ENCODE assay signal across 1 cellular context in genomic region chr3:72143322-72143721, GRCh38.
TF ChIP-seq lines count a peak whose summit lies in the region.

No MANE protein-coding gene starts in this region.

TF ChIP-seq in K562, 482 proteins besides CTCF, POLR2A, EP300 and RAD21 (continued from another document and continues in another):
- no peak for TF ChIP-seq CREB3L1 (IDR thresholded peaks at IDR 0.05; ENCODE audit: borderline replicate concordance, low read depth)
- TF ChIP-seq HEY1 (CRISPR knock-in tag; IDR thresholded peaks at IDR 0.05; ENCODE audit: borderline replicate concordance): no peak
- TF ChIP-seq, protein P1, sequence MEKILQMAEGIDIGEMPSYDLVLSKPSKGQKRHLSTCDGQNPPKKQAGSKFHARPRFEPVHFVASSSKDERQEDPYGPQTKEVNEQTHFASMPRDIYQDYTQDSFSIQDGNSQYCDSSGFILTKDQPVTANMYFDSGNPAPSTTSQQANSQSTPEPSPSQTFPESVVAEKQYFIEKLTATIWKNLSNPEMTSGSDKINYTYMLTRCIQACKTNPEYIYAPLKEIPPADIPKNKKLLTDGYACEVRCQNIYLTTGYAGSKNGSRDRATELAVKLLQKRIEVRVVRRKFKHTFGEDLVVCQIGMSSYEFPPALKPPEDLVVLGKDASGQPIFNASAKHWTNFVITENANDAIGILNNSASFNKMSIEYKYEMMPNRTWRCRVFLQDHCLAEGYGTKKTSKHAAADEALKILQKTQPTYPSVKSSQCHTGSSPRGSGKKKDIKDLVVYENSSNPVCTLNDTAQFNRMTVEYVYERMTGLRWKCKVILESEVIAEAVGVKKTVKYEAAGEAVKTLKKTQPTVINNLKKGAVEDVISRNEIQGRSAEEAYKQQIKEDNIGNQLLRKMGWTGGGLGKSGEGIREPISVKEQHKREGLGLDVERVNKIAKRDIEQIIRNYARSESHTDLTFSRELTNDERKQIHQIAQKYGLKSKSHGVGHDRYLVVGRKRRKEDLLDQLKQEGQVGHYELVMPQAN (IDR thresholded peaks at IDR 0.05; ENCODE audit: borderline replicate concordance): no peak
- TF ChIP-seq ZNF717 (CRISPR knock-in tag; IDR thresholded peaks at IDR 0.05): no peak
- no peak for TF ChIP-seq JUNB (CRISPR knock-in tag; conservative IDR thresholded peaks at IDR 0.05)
- TF ChIP-seq NELFE (IDR thresholded peaks at IDR 0.05; ENCODE audit: insufficient read depth, insufficient read length): no peak
- TF ChIP-seq ATF7 (IDR thresholded peaks at IDR 0.05): peak; percentile 28; the same call in 1 of the 2 replicates
- no peak for TF ChIP-seq USF1 (CRISPR knock-in tag; IDR thresholded peaks at IDR 0.05)
- TF ChIP-seq HNRNPLL (IDR thresholded peaks at IDR 0.05; ENCODE audit: low read depth, low read length, poor library complexity, severe bottlenecking): no peak
- no peak for TF ChIP-seq SAP30 (IDR thresholded peaks at IDR 0.05; ENCODE audit: borderline replicate concordance, insufficient read depth, low read depth, low read length, poor library complexity, severe bottlenecking)
- TF ChIP-seq, protein P2, sequence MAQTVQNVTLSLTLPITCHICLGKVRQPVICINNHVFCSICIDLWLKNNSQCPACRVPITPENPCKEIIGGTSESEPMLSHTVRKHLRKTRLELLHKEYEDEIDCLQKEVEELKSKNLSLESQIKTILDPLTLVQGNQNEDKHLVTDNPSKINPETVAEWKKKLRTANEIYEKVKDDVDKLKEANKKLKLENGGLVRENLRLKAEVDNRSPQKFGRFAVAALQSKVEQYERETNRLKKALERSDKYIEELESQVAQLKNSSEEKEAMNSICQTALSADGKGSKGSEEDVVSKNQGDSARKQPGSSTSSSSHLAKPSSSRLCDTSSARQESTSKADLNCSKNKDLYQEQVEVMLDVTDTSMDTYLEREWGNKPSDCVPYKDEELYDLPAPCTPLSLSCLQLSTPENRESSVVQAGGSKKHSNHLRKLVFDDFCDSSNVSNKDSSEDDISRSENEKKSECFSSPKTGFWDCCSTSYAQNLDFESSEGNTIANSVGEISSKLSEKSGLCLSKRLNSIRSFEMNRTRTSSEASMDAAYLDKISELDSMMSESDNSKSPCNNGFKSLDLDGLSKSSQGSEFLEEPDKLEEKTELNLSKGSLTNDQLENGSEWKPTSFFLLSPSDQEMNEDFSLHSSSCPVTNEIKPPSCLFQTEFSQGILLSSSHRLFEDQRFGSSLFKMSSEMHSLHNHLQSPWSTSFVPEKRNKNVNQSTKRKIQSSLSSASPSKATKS (CRISPR knock-in tag; IDR thresholded peaks at IDR 0.05): no peak
- TF ChIP-seq TAF9B (IDR thresholded peaks at IDR 0.05; ENCODE audit: partially characterized antibody): peak; percentile 40
- TF ChIP-seq, protein P3, sequence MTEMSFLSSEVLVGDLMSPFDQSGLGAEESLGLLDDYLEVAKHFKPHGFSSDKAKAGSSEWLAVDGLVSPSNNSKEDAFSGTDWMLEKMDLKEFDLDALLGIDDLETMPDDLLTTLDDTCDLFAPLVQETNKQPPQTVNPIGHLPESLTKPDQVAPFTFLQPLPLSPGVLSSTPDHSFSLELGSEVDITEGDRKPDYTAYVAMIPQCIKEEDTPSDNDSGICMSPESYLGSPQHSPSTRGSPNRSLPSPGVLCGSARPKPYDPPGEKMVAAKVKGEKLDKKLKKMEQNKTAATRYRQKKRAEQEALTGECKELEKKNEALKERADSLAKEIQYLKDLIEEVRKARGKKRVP (CRISPR knock-in tag; IDR thresholded peaks at IDR 0.05): 0 out of 2 replicates have a peak, but pooled peaks have one; percentile 16
- TF ChIP-seq, protein P4, sequence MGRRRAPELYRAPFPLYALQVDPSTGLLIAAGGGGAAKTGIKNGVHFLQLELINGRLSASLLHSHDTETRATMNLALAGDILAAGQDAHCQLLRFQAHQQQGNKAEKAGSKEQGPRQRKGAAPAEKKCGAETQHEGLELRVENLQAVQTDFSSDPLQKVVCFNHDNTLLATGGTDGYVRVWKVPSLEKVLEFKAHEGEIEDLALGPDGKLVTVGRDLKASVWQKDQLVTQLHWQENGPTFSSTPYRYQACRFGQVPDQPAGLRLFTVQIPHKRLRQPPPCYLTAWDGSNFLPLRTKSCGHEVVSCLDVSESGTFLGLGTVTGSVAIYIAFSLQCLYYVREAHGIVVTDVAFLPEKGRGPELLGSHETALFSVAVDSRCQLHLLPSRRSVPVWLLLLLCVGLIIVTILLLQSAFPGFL (CRISPR knock-in tag; IDR thresholded peaks at IDR 0.05): no peak
- no peak for TF ChIP-seq MITF (IDR thresholded peaks at IDR 0.05)
- TF ChIP-seq RAD51 (IDR thresholded peaks at IDR 0.05; ENCODE audit: borderline replicate concordance, low read depth): no peak
- TF ChIP-seq SMARCE1 (IDR thresholded peaks at IDR 0.05): 0 out of 2 replicates have a peak, but pooled peaks have one; percentile 33
- TF ChIP-seq CBFB (CRISPR knock-in tag; IDR thresholded peaks at IDR 0.05): no peak
- TF ChIP-seq ZNF316 (IDR thresholded peaks at IDR 0.05): peak; percentile 87
- no peak for TF ChIP-seq STAT6 (CRISPR knock-in tag; IDR thresholded peaks at IDR 0.05)
- TF ChIP-seq, protein P5, sequence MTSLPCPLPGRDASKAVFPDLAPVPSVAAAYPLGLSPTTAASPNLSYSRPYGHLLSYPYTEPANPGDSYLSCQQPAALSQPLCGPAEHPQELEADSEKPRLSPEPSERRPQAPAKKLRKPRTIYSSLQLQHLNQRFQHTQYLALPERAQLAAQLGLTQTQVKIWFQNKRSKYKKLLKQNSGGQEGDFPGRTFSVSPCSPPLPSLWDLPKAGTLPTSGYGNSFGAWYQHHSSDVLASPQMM (CRISPR knock-in tag; IDR thresholded peaks at IDR 0.05): no peak
- TF ChIP-seq, protein P6, sequence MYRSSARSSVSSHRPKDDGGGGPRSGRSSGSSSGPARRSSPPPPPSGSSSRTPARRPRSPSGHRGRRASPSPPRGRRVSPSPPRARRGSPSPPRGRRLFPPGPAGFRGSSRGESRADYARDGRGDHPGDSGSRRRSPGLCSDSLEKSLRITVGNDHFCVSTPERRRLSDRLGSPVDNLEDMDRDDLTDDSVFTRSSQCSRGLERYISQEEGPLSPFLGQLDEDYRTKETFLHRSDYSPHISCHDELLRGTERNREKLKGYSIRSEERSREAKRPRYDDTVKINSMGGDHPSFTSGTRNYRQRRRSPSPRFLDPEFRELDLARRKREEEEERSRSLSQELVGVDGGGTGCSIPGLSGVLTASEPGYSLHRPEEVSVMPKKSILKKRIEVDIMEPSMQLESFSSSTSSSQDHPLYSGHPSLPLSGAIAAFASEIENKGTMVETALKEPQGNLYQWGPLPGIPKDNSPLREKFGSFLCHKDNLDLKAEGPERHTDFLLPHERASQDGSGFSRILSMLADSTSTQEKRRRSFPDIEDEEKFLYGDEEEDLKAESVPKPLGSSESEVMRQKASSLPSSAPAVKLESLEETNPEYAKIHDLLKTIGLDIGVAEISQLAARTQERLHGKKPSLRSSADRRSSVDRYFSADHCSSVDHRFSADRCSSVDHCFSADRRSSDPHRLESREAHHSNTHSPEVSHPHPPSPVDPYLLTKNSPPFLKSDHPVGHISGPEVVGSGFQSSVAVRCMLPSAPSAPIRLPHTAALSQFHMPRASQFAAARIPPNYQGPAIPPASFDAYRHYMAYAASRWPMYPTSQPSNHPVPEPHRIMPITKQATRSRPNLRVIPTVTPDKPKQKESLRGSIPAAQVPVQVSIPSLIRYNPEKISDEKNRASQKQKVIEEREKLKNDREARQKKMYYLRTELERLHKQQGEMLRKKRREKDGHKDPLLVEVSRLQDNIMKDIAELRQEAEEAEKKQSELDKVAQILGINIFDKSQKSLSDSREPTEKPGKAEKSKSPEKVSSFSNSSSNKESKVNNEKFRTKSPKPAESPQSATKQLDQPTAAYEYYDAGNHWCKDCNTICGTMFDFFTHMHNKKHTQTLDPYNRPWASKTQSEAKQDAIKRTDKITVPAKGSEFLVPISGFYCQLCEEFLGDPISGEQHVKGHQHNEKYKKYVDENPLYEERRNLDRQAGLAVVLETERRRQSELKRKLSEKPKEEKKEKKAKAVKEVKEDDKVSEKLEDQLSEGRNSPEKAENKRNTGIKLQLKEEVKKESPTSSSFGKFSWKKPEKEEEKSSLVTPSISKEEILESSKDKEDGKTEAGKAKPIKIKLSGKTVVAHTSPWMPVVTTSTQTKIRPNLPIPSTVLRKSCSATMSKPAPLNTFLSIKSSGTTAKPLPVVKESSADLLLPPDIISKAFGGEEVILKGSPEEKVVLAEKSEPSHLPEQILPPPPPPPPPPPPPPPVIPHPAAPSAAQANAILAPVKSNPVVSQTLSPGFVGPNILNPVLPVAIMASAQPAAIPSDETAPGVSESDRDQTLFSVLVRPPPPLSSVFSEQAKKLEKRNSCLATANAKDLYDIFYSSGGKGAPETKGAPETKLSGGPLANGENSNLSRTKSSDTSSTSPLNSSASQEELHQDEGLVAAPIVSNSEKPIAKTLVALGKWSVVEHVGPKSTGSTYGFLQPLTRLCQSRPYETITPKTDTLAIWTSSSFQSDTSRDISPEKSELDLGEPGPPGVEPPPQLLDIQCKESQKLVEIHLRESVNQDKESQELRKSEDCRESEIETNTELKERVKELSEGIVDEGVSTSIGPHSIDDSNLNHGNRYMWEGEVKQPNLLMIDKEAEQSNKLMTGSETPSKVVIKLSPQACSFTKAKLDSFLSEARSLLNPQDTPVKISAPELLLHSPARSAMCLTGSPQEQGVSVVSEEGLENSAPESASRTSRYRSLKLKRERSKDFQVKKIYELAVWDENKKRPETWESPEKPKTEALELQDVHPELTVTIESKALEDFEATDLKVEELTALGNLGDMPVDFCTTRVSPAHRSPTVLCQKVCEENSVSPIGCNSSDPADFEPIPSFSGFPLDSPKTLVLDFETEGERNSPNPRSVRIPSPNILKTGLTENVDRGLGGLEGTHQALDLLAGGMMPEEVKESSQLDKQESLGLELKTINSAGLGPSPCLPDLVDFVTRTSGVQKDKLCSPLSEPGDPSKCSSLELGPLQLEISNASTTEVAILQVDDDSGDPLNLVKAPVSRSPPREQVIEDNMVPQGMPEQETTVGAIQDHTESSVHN (IDR thresholded peaks at IDR 0.05; ENCODE audit: borderline replicate concordance in 1 of 2, low read depth in 1 of 2): peak in 1 of 2 experiments; percentile 47; a peak in 1 of 4 replicates
- no peak for TF ChIP-seq MTA1 (IDR thresholded peaks at IDR 0.05; ENCODE audit: borderline replicate concordance)
- TF ChIP-seq, protein P7, sequence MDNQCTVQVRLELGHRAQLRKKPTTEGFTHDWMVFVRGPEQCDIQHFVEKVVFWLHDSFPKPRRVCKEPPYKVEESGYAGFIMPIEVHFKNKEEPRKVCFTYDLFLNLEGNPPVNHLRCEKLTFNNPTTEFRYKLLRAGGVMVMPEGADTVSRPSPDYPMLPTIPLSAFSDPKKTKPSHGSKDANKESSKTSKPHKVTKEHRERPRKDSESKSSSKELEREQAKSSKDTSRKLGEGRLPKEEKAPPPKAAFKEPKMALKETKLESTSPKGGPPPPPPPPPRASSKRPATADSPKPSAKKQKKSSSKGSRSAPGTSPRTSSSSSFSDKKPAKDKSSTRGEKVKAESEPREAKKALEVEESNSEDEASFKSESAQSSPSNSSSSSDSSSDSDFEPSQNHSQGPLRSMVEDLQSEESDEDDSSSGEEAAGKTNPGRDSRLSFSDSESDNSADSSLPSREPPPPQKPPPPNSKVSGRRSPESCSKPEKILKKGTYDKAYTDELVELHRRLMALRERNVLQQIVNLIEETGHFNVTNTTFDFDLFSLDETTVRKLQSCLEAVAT (IDR thresholded peaks at IDR 0.05): 0 out of 4 replicates have a peak, but pooled peaks of 1 of the 2 experiments have one; percentile 29
- TF ChIP-seq SMARCA5 (IDR thresholded peaks at IDR 0.05): peak; percentile 88; the same call in 1 of the 2 replicates
- TF ChIP-seq DNMT1 (IDR thresholded peaks at IDR 0.05): no peak
- TF ChIP-seq TFAP4 (CRISPR knock-in tag; IDR thresholded peaks at IDR 0.05; ENCODE audit: borderline replicate concordance): peak; percentile 58; the same call in 1 of the 2 replicates
